12 cellular contexts compared by ENCODE assay signal in genomic region chr3:18062289-18063025, GRCh38.
DNase-seq lines count a peak whose midpoint lies in the region; TF ChIP-seq lines count a peak whose summit lies in the region.
"Had no signal": no experiment of that assay in that cellular context is flagged by ENCODE, and none has a peak within 500 bp of the region (broad histone marks: within the 10 kb centered on the region; RNA-seq: fewer than 3 reads in every experiment).

No MANE protein-coding gene starts in this region.

- H3K36me3 Mint-ChIP-seq in CD8-positive, alpha-beta memory T cell, result no peaks in the 10 kb centered on the region
- H3K36me3 Mint-ChIP-seq in mesothelial cell of epicardium, result peaks cover 6% of the 10 kb centered on the region

- H3K4me3 ChIP-seq in GM23248 (peak overlapping the region; percentile 39), OCI-LY7 (ENCODE audit: low read depth, low read length, poor library complexity, severe bottlenecking) (no peak overlapping the region), choroid plexus epithelial cell (ENCODE audit: low read depth, low read length) (no peak overlapping the region), skeletal muscle satellite cell (ENCODE audit: low read length) (no peak overlapping the region)
- H3K4me3 ChIP-seq in CD8-positive, alpha-beta memory T cell (ENCODE audit: low read length), result no peak overlapping the region
- H3K4me3 ChIP-seq: sigmoid colon had no signal

- CTCF ChIA-PET in OCI-LY7 (lab: Charles Lee; ENCODE audit: unreplicated experiment), result interaction anchor here (1.1 kb wide), 1 partner anchor 12 kb away, joined by 3 read pairs; no protein-coding TSS in a partner anchor
- CTCF ChIA-PET in CD8-positive, alpha-beta memory T cell (lab: Charles Lee), result no interaction called here

- peak overlapping the region in 1 of 7 donors; percentile 20 for H3K4me3 Mint-ChIP-seq in CD8-positive, alpha-beta memory T cell
- H3K4me3 Mint-ChIP-seq in mesothelial cell of epicardium, result no peak overlapping the region

- H3K36me3 ChIP-seq in GM23248 (ENCODE audit: low read depth), result no peaks in the 10 kb centered on the region
- H3K36me3 ChIP-seq in OCI-LY7 (ENCODE audit: insufficient read depth, low read length), result no peaks in the 10 kb centered on the region
- H3K36me3 ChIP-seq in skeletal muscle satellite cell (ENCODE audit: insufficient read depth, low read length), result no peaks in the 10 kb centered on the region
- no peaks in the 10 kb centered on the region for H3K36me3 ChIP-seq in CD8-positive, alpha-beta memory T cell (ENCODE audit: insufficient read depth, low read length)
- H3K36me3 ChIP-seq: sigmoid colon had no signal

- H3K4me2 ChIP-seq in GM23248 (ENCODE audit: unreplicated experiment) (peak overlapping the region; percentile 79), OCI-LY7 (ENCODE audit: low read length) (no peak overlapping the region), skeletal muscle satellite cell (ENCODE audit: low read length) (peak overlapping the region; percentile 19)

- intact Hi-C loops in OCI-LY7 (cut with micrococcal nuclease; ENCODE audit: unreplicated experiment), result no loop called here

- H3K9ac ChIP-seq in GM23248, result peak overlapping the region; percentile 76
- no peak overlapping the region for H3K9ac ChIP-seq in skeletal muscle satellite cell (ENCODE audit: low read depth, low read length)

- H3F3A ChIP-seq in GM23248 (ENCODE audit: insufficient read depth), result peaks cover 35% of the 10 kb centered on the region

- peaks cover 40% of the 10 kb centered on the region for H3K4me1 ChIP-seq in GM23248 (ENCODE audit: insufficient read depth)
- H3K4me1 ChIP-seq in OCI-LY7 (ENCODE audit: insufficient read depth, low read length, poor library complexity, severe bottlenecking), result no peaks in the 10 kb centered on the region
- peaks cover 17% of the 10 kb centered on the region for H3K4me1 ChIP-seq in skeletal muscle satellite cell (ENCODE audit: control insufficient read depth, insufficient read depth, low read length)
- no peaks in the 10 kb centered on the region for H3K4me1 ChIP-seq in CD8-positive, alpha-beta memory T cell (ENCODE audit: insufficient read depth, low read length)
- H3K4me1 ChIP-seq: sigmoid colon had no signal

- peaks cover 1 to 7% of the 10 kb centered on the region in 2 donors for H3K27me3 Mint-ChIP-seq in CD8-positive, alpha-beta memory T cell
- H3K27me3 Mint-ChIP-seq in mesothelial cell of epicardium (ENCODE audit: low read depth), result no peaks in the 10 kb centered on the region

- no TSS peak for BruUV-seq in OCI-LY7 (replicated peaks; lab: Mats Ljungman, UMichigan)

- H4K20me1 ChIP-seq in GM23248 (ENCODE audit: insufficient read depth) (no peaks in the 10 kb centered on the region), OCI-LY7 (ENCODE audit: insufficient read depth, low read length) (no peaks in the 10 kb centered on the region)

- peak overlapping the region; percentile 96 for H3K27ac ChIP-seq in GM23248
- H3K27ac ChIP-seq in OCI-LY7 (ENCODE audit: low read depth, low read length, poor library complexity, severe bottlenecking), result no peak overlapping the region
- no peak overlapping the region for H3K27ac ChIP-seq in CD8-positive, alpha-beta memory T cell (ENCODE audit: low read depth, low read length)
- H3K27ac ChIP-seq: sigmoid colon had no signal

- no peaks in the 10 kb centered on the region for H3K9me3 Mint-ChIP-seq in CD8-positive, alpha-beta memory T cell
- peaks cover 15% of the 10 kb centered on the region for H3K9me3 Mint-ChIP-seq in mesothelial cell of epicardium

- DNase-seq in GM23248 (peak; percentile 90), OCI-LY7 (ENCODE audit: low spot score) (no peak), choroid plexus epithelial cell (ENCODE audit: low read depth) (peak; percentile 35), mesothelial cell of epicardium (ENCODE audit: low spot score in 2 of 2, unreplicated experiment in 2 of 2) (no peak), activated gamma-delta T cell (lab: John Stamatoyannopoulos, UW) (no peak)
- DNase-seq in CD8-positive, alpha-beta memory T cell, result no peak
- DNase-seq: activated CD4-positive, alpha-beta T cell treated with anti-CD3 and anti-CD28 coated beads, Interleukin-2, amount 50 U/mL, for 48 hours; activated effector memory CD4-positive, alpha-beta T cell treated with Interleukin-2 at 50 U/mL for 16 hours; COR-L47; NCI-H1436; sigmoid colon had no signal

- H3K79me2 ChIP-seq in GM23248 (ENCODE audit: insufficient read depth) (no peaks in the 10 kb centered on the region), OCI-LY7 (ENCODE audit: insufficient read depth, low read depth, low read length) (no peaks in the 10 kb centered on the region)

- POLR2A ChIA-PET in OCI-LY7 (lab: Charles Lee), result interaction anchor here (1.2 kb wide), 1 partner anchor 23 kb away, joined by 3 read pairs; no protein-coding TSS in a partner anchor
- POLR2A ChIA-PET in CD8-positive, alpha-beta memory T cell (lab: Charles Lee), result no interaction called here

- 27 to 33% methylated on average over 4 of the region's 4 CpGs for WGBS in GM23248 (ENCODE audit: low coverage in 1 of 2, low lambda C conversion rate in 2 of 2, missing lambda C conversion rate in 2 of 2), 2 experiments

- H3K4me1 Mint-ChIP-seq in CD8-positive, alpha-beta memory T cell, result no peaks in the 10 kb centered on the region
- H3K4me1 Mint-ChIP-seq in mesothelial cell of epicardium, result peaks cover 20% of the 10 kb centered on the region

- H3K9me3 ChIP-seq in GM23248 (ENCODE audit: low read depth), result no peaks in the 10 kb centered on the region
- no peaks in the 10 kb centered on the region for H3K9me3 ChIP-seq in OCI-LY7 (ENCODE audit: low read length)
- no peaks in the 10 kb centered on the region for H3K9me3 ChIP-seq in skeletal muscle satellite cell (replicated peaks; ENCODE audit: low read length)
- no peaks in the 10 kb centered on the region for H3K9me3 ChIP-seq in CD8-positive, alpha-beta memory T cell (ENCODE audit: low read length)
- H3K9me3 ChIP-seq: sigmoid colon had no signal

- in situ Hi-C loops in GM23248 (cut with MboI), result no loop called here

- TF ChIP-seq CTCF in OCI-LY7 (conservative IDR thresholded peaks at IDR 0.05; ENCODE audit: low read length) (no peak), choroid plexus epithelial cell (conservative IDR thresholded peaks at IDR 0.05; ENCODE audit: low read depth, low read length) (no peak), mesothelial cell of epicardium (IDR thresholded peaks at IDR 0.05; ENCODE audit: unreplicated experiment) (no peak)

- H3K9me2 ChIP-seq in GM23248 (ENCODE audit: insufficient read depth), result no peaks in the 10 kb centered on the region
- H3K9me2 ChIP-seq in OCI-LY7 (ENCODE audit: insufficient read depth, low read length), result no peaks in the 10 kb centered on the region

- H3K27ac Mint-ChIP-seq in CD8-positive, alpha-beta memory T cell, result peak overlapping the region in 1 of 8 donors; percentile 11
- no peak overlapping the region for H3K27ac Mint-ChIP-seq in mesothelial cell of epicardium

- H3K27me3 ChIP-seq in GM23248 (replicated peaks; ENCODE audit: insufficient read depth), result no peaks in the 10 kb centered on the region
- H3K27me3 ChIP-seq in skeletal muscle satellite cell (ENCODE audit: control insufficient read depth, insufficient read depth, low read length), result no peaks in the 10 kb centered on the region
- no peaks in the 10 kb centered on the region for H3K27me3 ChIP-seq in CD8-positive, alpha-beta memory T cell (ENCODE audit: insufficient read depth, low read length, poor library complexity, severe bottlenecking)
- H3K27me3 ChIP-seq: sigmoid colon had no signal

- H2AFZ ChIP-seq in GM23248 (peak overlapping the region; percentile 58), OCI-LY7 (ENCODE audit: low read length) (0 out of 2 replicates have a peak overlapping the region, but pooled peaks have one; percentile 23)

Comparison
In these comparisons a context has a peak if more than half of its experiments do, and no peak if none do; other contexts are left out.
1. DNase-seq: peak in GM23248 (single experiment) and choroid plexus epithelial cell (single experiment); none in OCI-LY7 (single experiment), CD8-positive, alpha-beta memory T cell (0 of 5), mesothelial cell of epicardium (0 of 2) and activated gamma-delta T cell (single experiment).